ENCODE assay signal across 1 cellular context in the genomic region with DNA sequence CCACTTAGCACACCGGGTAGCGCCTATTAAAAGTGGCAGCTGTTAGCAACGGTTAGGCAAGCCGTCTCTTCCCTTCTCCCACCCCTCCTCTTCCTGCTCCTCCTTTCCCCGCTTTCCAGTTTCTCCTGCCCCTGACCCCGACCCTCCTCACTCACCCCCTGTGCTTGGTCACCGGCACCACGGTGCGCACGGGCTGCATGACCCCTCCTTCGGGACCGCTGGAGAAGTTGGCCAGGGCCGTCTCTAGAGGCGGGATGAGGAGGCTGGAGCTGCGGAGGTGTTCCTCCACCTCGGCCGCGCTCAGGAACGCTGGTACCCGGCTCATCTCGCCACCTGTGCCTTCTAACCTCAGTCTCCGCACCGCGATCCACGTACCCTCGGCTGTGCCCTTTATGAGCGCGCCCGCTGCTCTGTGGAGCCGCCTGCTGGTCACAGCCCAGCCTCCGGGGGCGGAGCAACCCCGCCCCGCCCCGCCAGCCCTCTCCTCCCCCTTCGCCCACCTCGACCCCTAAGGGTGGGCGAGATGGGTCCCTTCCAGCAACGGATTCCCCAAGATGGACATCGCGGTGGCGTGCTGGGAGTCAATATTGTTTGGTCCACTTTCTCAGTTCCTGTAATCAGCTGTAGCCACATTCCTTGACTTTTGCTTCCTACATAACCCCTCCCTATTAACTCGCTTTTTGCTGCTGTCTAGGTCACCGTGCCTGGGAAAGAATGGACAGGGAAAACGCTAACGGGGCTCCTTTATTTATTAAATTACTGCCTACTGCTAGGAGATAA.
TF ChIP-seq lines count a peak whose summit lies in the region.

A gene (minus strand): TSS at position 364 of the 780 bp plus-strand sequence. CDS start 39 bp downstream, at position 325.

TF ChIP-seq in endothelial cell of umbilical vein, 7 proteins besides CTCF, POLR2A, EP300 and RAD21 (continued from another document):
- TF ChIP-seq FOS (IDR thresholded peaks at IDR 0.05; ENCODE audit: borderline replicate concordance, insufficient read depth, low read length): no peak
- no peak for TF ChIP-seq MYC (IDR thresholded peaks at IDR 0.05; ENCODE audit: low read depth, low read length)
